8 cellular contexts compared by ENCODE assay signal in genomic region chr16:48611329-48612137, GRCh38.
A peak's percentile ranks its signal among the peaks of the same experiment; 100 is the strongest.
DNase-seq lines count a peak whose midpoint lies in the region; ATAC-seq and TF ChIP-seq lines count a peak whose summit lies in the region.

No MANE protein-coding gene starts in this region.

- ATAC-seq in HG03457 (IDR thresholded peaks at IDR 0.05; ENCODE audit: unreplicated experiment), result peak; percentile 35
- peak; percentile 56 to 59 for ATAC-seq in activated CD4-positive, CD25-positive, alpha-beta regulatory T cell treated with anti-CD3 and anti-CD28 coated beads, Interleukin-2, amount 50 U/mL, for 24 hours
- ATAC-seq in GM18517 (IDR thresholded peaks at IDR 0.05; ENCODE audit: unreplicated experiment), result no peak

- H3K27me3 ChIP-seq in tibial artery, result no peaks in the 10 kb centered on the region

- intact Hi-C loops in tibial artery (cut with DNase I; ENCODE audit: low total_unique reads), result no loop called here

- H3K4me3 ChIP-seq in skin epidermis (no peak overlapping the region), tibial artery (no peak overlapping the region)

- H3K27ac ChIP-seq in skin epidermis (peak overlapping the region in 20 of 21 experiments; percentile 46 to 98 (median 95)), tibial artery (no peak overlapping the region)

- DNase-seq in DMS 273 (lab: John Stamatoyannopoulos, UW; ENCODE audit: unreplicated experiment), result peak; percentile 65
- DNase-seq in effector CD8-positive, alpha-beta T cell (lab: John Stamatoyannopoulos, UW), result peak; percentile 70
- DNase-seq in tibial artery, result no peak
- DNase-seq in C1 segment of cervical spinal cord (lab: John Stamatoyannopoulos, UW), result no peak

- H3K4me1 ChIP-seq in tibial artery, result peaks cover 0 to 30% (median 24%) of the 10 kb centered on the region in 4 donors

- H3K9me3 ChIP-seq in tibial artery, result no peaks in the 10 kb centered on the region

- no peak for TF ChIP-seq CTCF in tibial artery (IDR thresholded peaks at IDR 0.05)

- no peaks in the 10 kb centered on the region for H3K36me3 ChIP-seq in tibial artery

Comparison
In these comparisons a context has a peak if more than half of its experiments do, and no peak if none do; other contexts are left out.
1. DNase-seq: peak in DMS 273 (single experiment) and effector CD8-positive, alpha-beta T cell (single experiment); none in tibial artery (0 of 2) and C1 segment of cervical spinal cord (0 of 14).
2. H3K27ac ChIP-seq: peak in skin epidermis (20 of 21); none in tibial artery (0 of 2).